8 cellular contexts compared by ENCODE assay signal in genomic region chr22:50524664-50525103, GRCh38. TPM values are rescaled to one million over a fixed set of nuclear protein-coding genes. Genes with fewer than 3 reads are reported as not detected.
DNase-seq lines count a peak whose midpoint lies in the region; ATAC-seq and TF ChIP-seq lines count a peak whose summit lies in the region.

No MANE protein-coding gene starts in this region.

- POLR2A ChIA-PET in Panc1 (lab: Charles Lee) = no interaction called here

- H3K4me3 ChIP-seq in Panc1 (ENCODE audit: low read depth in 2 of 2, low read length in 2 of 2) (peak overlapping the region; percentile 65 to 69), psoas muscle (peak overlapping the region; percentile 95)

- ATAC-seq in GM18505 (IDR thresholded peaks at IDR 0.05; ENCODE audit: unreplicated experiment) (no peak), Panc1 (no peak), esophagus mucosa (peak; percentile 1), psoas muscle (no peak), HG03432 (IDR thresholded peaks at IDR 0.05; ENCODE audit: unreplicated experiment) (no peak), GM21786 (IDR thresholded peaks at IDR 0.05; ENCODE audit: unreplicated experiment) (no peak)

- CTCF ChIA-PET in Panc1 (lab: Charles Lee) = no interaction called here

- H3K9me3 ChIP-seq in Panc1 (ENCODE audit: control insufficient read depth, insufficient read depth, low read depth, low read length) = no peaks in the 10 kb centered on the region
- no peaks in the 10 kb centered on the region for H3K9me3 ChIP-seq in psoas muscle

- BruUV-seq in Panc1 (replicated peaks; lab: Mats Ljungman, UMichigan) = no TSS peak

- H3K27me3 ChIP-seq in Panc1 (ENCODE audit: control insufficient read depth, insufficient read depth, low read length) = no peaks in the 10 kb centered on the region
- H3K27me3 ChIP-seq in psoas muscle (ENCODE audit: insufficient read depth in 3 of 3, low read length in 2 of 3) = peaks cover 0 to 10% (median 7%) of the 10 kb centered on the region in 3 donors

- TF ChIP-seq POLR2A in GM18505 (IDR thresholded peaks at IDR 0.05; ENCODE audit: borderline replicate concordance, extremely low read depth, insufficient read depth, insufficient read length) = peak; percentile 4

- H3K4me1 ChIP-seq in Panc1 (ENCODE audit: control insufficient read depth, insufficient read depth, low read length) = peaks cover 4% of the 10 kb centered on the region
- peaks cover 17% of the 10 kb centered on the region for H3K4me1 ChIP-seq in psoas muscle

- H3K36me3 ChIP-seq in Panc1 (ENCODE audit: control insufficient read depth, insufficient read depth, low read length) (no peaks in the 10 kb centered on the region; the same call in 1 of the 2 replicates), psoas muscle (ENCODE audit: insufficient read depth in 1 of 2, low read depth in 1 of 2) (peaks cover 0 to 41% of the 10 kb centered on the region in 2 donors)

- in situ Hi-C loops in Panc1 (cut with HindIII; ENCODE audit: low pct_unique_long_range_greater_than_20kb, low sequenced_read_pairs) = no loop called here

- peak overlapping the region; percentile 82 for H3K27ac ChIP-seq in Panc1 (ENCODE audit: low read length)
- H3K27ac ChIP-seq in psoas muscle = peak overlapping the region; percentile 90

- TF ChIP-seq CTCF in Panc1 (IDR thresholded peaks at IDR 0.05) (no peak), psoas muscle (IDR thresholded peaks at IDR 0.05) (no peak)

- DNase-seq in Panc1 (ENCODE audit: low read depth, low spot score) = no peak
- no peak for DNase-seq in psoas muscle
- no peak for DNase-seq in cerebellar nuclear complex (lab: John Stamatoyannopoulos, UW)
- DNase-seq in activated effector memory CD4-positive, alpha-beta T cell treated with anti-CD3 and anti-CD28 coated beads, Interleukin-2, amount 50 U/mL, for 16 hours = no peak

- 8 to 9% (median 9%) methylated on average over 19 of the region's 19 CpGs for WGBS in psoas muscle, 3 donors

- intact Hi-C loops in Panc1 (cut with micrococcal nuclease; ENCODE audit: unreplicated experiment) = no loop called here
- intact Hi-C loops in psoas muscle (cut with DNase I) = loop anchor here in 1 of 2 donors (5.0 kb wide), 1 partner anchor 38 kb away; the partner anchor contains the start of gene SYCE3

RNA-seq across cellular contexts. Expression of gene SCO2, which starts 0.7 kb away (rescaled TPM):
- 14.2 TPM for total RNA-seq in Panc1 (2021; ENCODE audit: unreplicated experiment)
- 14.0 TPM for polyA plus RNA-seq in Panc1 (2012; ENCODE audit: insufficient read length)
- total RNA-seq in esophagus mucosa = 1.2 TPM
- total RNA-seq in psoas muscle = under 1 TPM in 1 of 4 donors, not detected in 3; 0.97 TPM
- under 1 TPM in 2 of 3 donors, not detected in 1; 0.99 to 1.00 TPM for polyA plus RNA-seq in psoas muscle

RNA-seq across cellular contexts. Expression of gene TYMP, which starts 5.1 kb away (rescaled TPM):
- total RNA-seq in Panc1 (2021; ENCODE audit: unreplicated experiment) (56.0 TPM), esophagus mucosa (86.0 TPM), psoas muscle (10 to 100 TPM in 3 of 4 donors, 1 to 10 TPM in 1; 7.1 to 18.8 (median 13.3) TPM)
- polyA plus RNA-seq in Panc1 (2012; ENCODE audit: insufficient read length) = 99.6 TPM
- polyA plus RNA-seq in psoas muscle = 10 to 100 TPM in 1 of 3 donors, 1 to 10 TPM in 2; 5.0 to 26.0 (median 7.0) TPM

RNA-seq across cellular contexts. Expression of gene NCAPH2, which starts 16.7 kb away (rescaled TPM):
- total RNA-seq in Panc1 (2021; ENCODE audit: unreplicated experiment) (55.6 TPM), esophagus mucosa (37.1 TPM), psoas muscle (10 to 100 TPM; 19.2 to 24.2 (median 21.7) TPM)
- 44.9 TPM for polyA plus RNA-seq in Panc1 (2012; ENCODE audit: insufficient read length)
- polyA plus RNA-seq in psoas muscle = 10 to 100 TPM; 21.8 to 26.3 (median 23.7) TPM

RNA-seq across cellular contexts. Expression of gene LMF2, which starts 17.2 kb away (rescaled TPM):
- total RNA-seq in Panc1 (2021; ENCODE audit: unreplicated experiment) (54.2 TPM), esophagus mucosa (43.7 TPM), psoas muscle (10 to 100 TPM; 16.7 to 18.6 (median 17.3) TPM)
- polyA plus RNA-seq in Panc1 (2012; ENCODE audit: insufficient read length) = 46.0 TPM
- 10 to 100 TPM; 14.9 to 24.1 (median 15.6) TPM for polyA plus RNA-seq in psoas muscle

RNA-seq across cellular contexts. Expression of gene KLHDC7B, which starts 21.0 kb away (rescaled TPM):
- total RNA-seq in Panc1 (2021; ENCODE audit: unreplicated experiment) = 1.8 TPM
- 0.65 TPM for polyA plus RNA-seq in Panc1 (2012; ENCODE audit: insufficient read length)
- 0.20 TPM for total RNA-seq in esophagus mucosa
- under 1 TPM in 1 of 4 donors, not detected in 3; 0.11 TPM for total RNA-seq in psoas muscle
- under 1 TPM in 2 of 3 donors, not detected in 1; 0.01 TPM for polyA plus RNA-seq in psoas muscle
